32 cellular contexts compared by ENCODE assay signal in the genomic region with DNA sequence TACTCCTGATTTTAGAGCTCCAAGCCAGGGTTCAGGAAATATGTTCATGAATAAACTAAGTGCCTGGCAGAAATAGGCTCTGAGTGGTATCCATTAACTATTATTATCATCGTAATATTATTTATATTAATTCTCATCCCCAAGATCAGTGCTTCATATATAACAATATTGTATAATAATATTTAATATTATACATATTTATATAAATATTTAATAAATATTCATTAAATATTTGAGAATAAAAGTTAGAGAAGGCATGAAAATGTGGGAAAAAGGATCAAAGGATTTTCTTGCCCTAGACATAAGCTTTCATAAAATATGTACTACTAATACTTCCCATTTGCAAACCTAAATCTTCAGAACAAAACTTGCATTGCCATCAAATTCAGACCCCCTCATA.
DNase-seq lines count a peak whose midpoint lies in the region; ATAC-seq, FAIRE-seq and TF ChIP-seq lines count a peak whose summit lies in the region.
"Had no signal": no experiment of that assay in that cellular context is flagged by ENCODE, and none has a peak within 500 bp of the region (broad histone marks: within the 10 kb centered on the region; RNA-seq: fewer than 3 reads in every experiment).

No MANE protein-coding gene starts in this region.

- no peak overlapping the region for H3K27ac ChIP-seq in substantia nigra (ENCODE audit: low read depth, low read length, poor library complexity, severe bottlenecking)
- H3K27ac ChIP-seq: 22Rv1; A549; BLaER1; BLaER1 treated with 17β-estradiol and CSF1 and Interleukin-3, amounts not matched to agents 10 nM and 100 nM; C4-2B had no signal

- no peak for TF ChIP-seq CTCF in WTC11 (IDR thresholded peaks at IDR 0.05)

- CTCF ChIA-PET in WTC11 (lab: Charles Lee), result no interaction called here

- H3K36me3 Mint-ChIP-seq in WTC11, result no peaks in the 10 kb centered on the region
- H3K36me3 Mint-ChIP-seq: CD14-positive monocyte; CD4-positive, alpha-beta memory T cell; CD4-positive, CD25-positive, alpha-beta regulatory T cell; CD8-positive, alpha-beta memory T cell; CD8-positive, alpha-beta T cell had no signal

- H3K27ac Mint-ChIP-seq in WTC11, result no peak overlapping the region
- H3K27ac Mint-ChIP-seq: B cell; CD14-positive monocyte; CD4-positive, alpha-beta memory T cell; CD4-positive, alpha-beta T cell; CD4-positive, CD25-positive, alpha-beta regulatory T cell; CD8-positive, alpha-beta memory T cell; CD8-positive, alpha-beta T cell had no signal

- ATAC-seq in WTC11 (no peak), HG02588 (IDR thresholded peaks at IDR 0.05; ENCODE audit: unreplicated experiment) (no peak)
- ATAC-seq: A549; CD8-positive, alpha-beta T cell had no signal

- no peak overlapping the region for H3K4me3 Mint-ChIP-seq in WTC11
- H3K4me3 Mint-ChIP-seq: B cell; CD14-positive monocyte; CD4-positive, alpha-beta memory T cell; CD4-positive, alpha-beta T cell; CD4-positive, CD25-positive, alpha-beta regulatory T cell; CD8-positive, alpha-beta memory T cell; CD8-positive, alpha-beta T cell had no signal

- H3K4me1 Mint-ChIP-seq in WTC11, result peaks cover 27% of the 10 kb centered on the region
- H3K4me1 Mint-ChIP-seq: B cell; CD14-positive monocyte; CD4-positive, alpha-beta memory T cell; CD4-positive, CD25-positive, alpha-beta regulatory T cell; CD8-positive, alpha-beta memory T cell had no signal

- no peaks in the 10 kb centered on the region for H3K27me3 Mint-ChIP-seq in WTC11 (ENCODE audit: low read depth)
- H3K27me3 Mint-ChIP-seq: B cell; CD4-positive, alpha-beta memory T cell; CD4-positive, alpha-beta T cell; CD4-positive, CD25-positive, alpha-beta regulatory T cell; CD8-positive, alpha-beta memory T cell had no signal

- peaks cover 7% of the 10 kb centered on the region for H3K9me3 Mint-ChIP-seq in WTC11
- H3K9me3 Mint-ChIP-seq: CD4-positive, alpha-beta T cell; CD8-positive, alpha-beta T cell had no signal

- POLR2A ChIA-PET in WTC11 (lab: Charles Lee), result no interaction called here

- FAIRE-seq in A204.1 (lab: Jason Lieb, UNC), result peak; percentile 3
- FAIRE-seq: A549, D721Med had no signal

- no peak for DNase-seq in WTC11 (ENCODE audit: low spot score)
- no peak for DNase-seq in substantia nigra (lab: John Stamatoyannopoulos, UW)
- DNase-seq: 8988T; ACHN; AML-193; BE2C; C1 segment of cervical spinal cord; Caco-2; Calu3; CD4-positive, alpha-beta memory T cell; CD4-positive, alpha-beta T cell; CD4-positive, CD25-positive, alpha-beta regulatory T cell; CD8-positive, alpha-beta memory T cell; CD8-positive, alpha-beta T cell; COR-L47; DMS 273 treated with DMSO at 0.1 percent for 48 hours; DMS153; DMS53; DMS79; DMS79 treated with DMSO at 0.1 percent for 48 hours; DND-41; EL had no signal

TF ChIP-seq in WTC11, 78 proteins besides CTCF, POLR2A, EP300 and RAD21:
- no peak for TF ChIP-seq FOXJ3 (CRISPR knock-in tag; IDR thresholded peaks at IDR 0.05; ENCODE audit: borderline replicate concordance)
- peak; percentile 92 for TF ChIP-seq HMGA2 (CRISPR knock-in tag; IDR thresholded peaks at IDR 0.05)
- no peak for TF ChIP-seq JUN (CRISPR knock-in tag; IDR thresholded peaks at IDR 0.05)
- TF ChIP-seq ZNF416 (CRISPR knock-in tag; IDR thresholded peaks at IDR 0.05), result no peak
